Comparison of ENCODE assay signal across 12 cellular contexts in the genomic region with DNA sequence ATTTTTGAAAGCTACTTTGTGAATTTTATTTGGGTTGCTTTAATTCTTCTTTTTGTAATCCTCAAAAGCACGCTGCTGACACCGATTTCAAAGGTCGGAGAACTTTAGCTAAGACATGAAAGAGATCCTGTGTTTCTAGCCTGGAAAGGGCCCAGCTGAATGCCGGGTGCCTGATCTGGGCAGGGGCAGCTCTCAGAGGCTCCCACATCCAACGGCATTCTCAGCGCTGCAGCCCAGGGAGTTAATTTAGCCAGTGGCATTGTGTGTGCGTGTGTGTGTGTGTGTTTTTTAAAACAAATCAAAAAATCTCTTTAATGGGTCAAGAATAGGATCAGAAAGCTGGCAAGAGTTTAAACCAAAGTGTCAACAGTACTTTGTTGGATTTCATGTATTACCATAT. TPM values are rescaled to one million over a fixed set of nuclear protein-coding genes. Genes with fewer than 3 reads are reported as not detected.
DNase-seq lines count a peak whose midpoint lies in the region; ATAC-seq and TF ChIP-seq lines count a peak whose summit lies in the region.
"Had no signal": no experiment of that assay in that cellular context is flagged by ENCODE, and none has a peak within 500 bp of the region (broad histone marks: within the 10 kb centered on the region; RNA-seq: fewer than 3 reads in every experiment).

No MANE protein-coding gene starts in this region.

- CTCF ChIA-PET in GM10248 (lab: Yijun Ruan, JAX), result interaction anchor here (0.9 kb wide), 1 partner anchor 26 kb away, joined by 3 read pairs; no protein-coding TSS in a partner anchor

- H3K27me3 Mint-ChIP-seq in glutamatergic neuron (ENCODE audit: unreplicated experiment) (peaks cover 11% of the 10 kb centered on the region), progenitor cell of endocrine pancreas (no peaks in the 10 kb centered on the region)

- no peaks in the 10 kb centered on the region for H3K36me3 Mint-ChIP-seq in glutamatergic neuron (ENCODE audit: unreplicated experiment)
- peaks cover 18% of the 10 kb centered on the region for H3K36me3 Mint-ChIP-seq in progenitor cell of endocrine pancreas (ENCODE audit: insufficient read depth)
- H3K36me3 Mint-ChIP-seq: activated naive CD4-positive, alpha-beta T cell treated with anti-CD3 and anti-CD28 coated beads, Interleukin-2, amount 50 U/mL, for 72 hours; CD8-positive, alpha-beta memory T cell had no signal

- DNase-seq in NCI-H2227 treated with DMSO at 0.1 percent for 48 hours (lab: John Stamatoyannopoulos, UW) (peak; percentile 8), anterior cingulate cortex (lab: John Stamatoyannopoulos, UW) (peak in 47 of 58 donors; percentile 20 to 83 (median 50)), glutamatergic neuron (no peak), progenitor cell of endocrine pancreas (ENCODE audit: low spot score, unreplicated experiment) (no peak), GM10248 (ENCODE audit: extremely low spot score) (no peak), NCI-H2171 treated with DMSO at 0.1 percent for 48 hours (lab: John Stamatoyannopoulos, UW) (no peak)
- DNase-seq: CD8-positive, alpha-beta memory T cell had no signal

- H3K4me1 Mint-ChIP-seq in glutamatergic neuron (ENCODE audit: low read depth, unreplicated experiment) (peaks cover 64% of the 10 kb centered on the region), progenitor cell of endocrine pancreas (ENCODE audit: low read depth) (peaks cover 72% of the 10 kb centered on the region)
- H3K4me1 Mint-ChIP-seq: CD8-positive, alpha-beta memory T cell had no signal

- POLR2A ChIA-PET in GM10248 (lab: Yijun Ruan, JAX), result no interaction called here

- peak overlapping the region; percentile 59 for H3K4me3 Mint-ChIP-seq in glutamatergic neuron (ENCODE audit: unreplicated experiment)
- peak overlapping the region; percentile 62 for H3K4me3 Mint-ChIP-seq in progenitor cell of endocrine pancreas (ENCODE audit: low read depth)
- H3K4me3 Mint-ChIP-seq: CD8-positive, alpha-beta memory T cell had no signal

- ATAC-seq in GM18520 (IDR thresholded peaks at IDR 0.05; ENCODE audit: unreplicated experiment) (no peak), GM18873 (IDR thresholded peaks at IDR 0.05; ENCODE audit: low FRiP score, unreplicated experiment) (no peak)
- ATAC-seq: activated naive CD4-positive, alpha-beta T cell treated with anti-CD3 and anti-CD28 coated beads, Interleukin-2, amount 50 U/mL, for 72 hours had no signal

- TF ChIP-seq CTCF in glutamatergic neuron (IDR thresholded peaks at IDR 0.05; ENCODE audit: partially characterized antibody, unreplicated experiment) (no peak), progenitor cell of endocrine pancreas (IDR thresholded peaks at IDR 0.05; ENCODE audit: unreplicated experiment) (no peak), GM10248 (IDR thresholded peaks at IDR 0.05; ENCODE audit: control extremely low read depth, extremely low read depth, low read depth, missing control alignments) (no peak)

- H3K27ac Mint-ChIP-seq in glutamatergic neuron (ENCODE audit: unreplicated experiment), result peak overlapping the region; percentile 74
- H3K27ac Mint-ChIP-seq in progenitor cell of endocrine pancreas, result peak overlapping the region; percentile 95
- H3K27ac Mint-ChIP-seq: activated naive CD4-positive, alpha-beta T cell treated with anti-CD3 and anti-CD28 coated beads, Interleukin-2, amount 50 U/mL, for 72 hours; CD8-positive, alpha-beta memory T cell had no signal

- H3K9me3 Mint-ChIP-seq in glutamatergic neuron (ENCODE audit: unreplicated experiment) (peaks cover 12% of the 10 kb centered on the region), progenitor cell of endocrine pancreas (ENCODE audit: low read depth) (no peaks in the 10 kb centered on the region)
- H3K9me3 Mint-ChIP-seq: activated naive CD4-positive, alpha-beta T cell treated with anti-CD3 and anti-CD28 coated beads, Interleukin-2, amount 50 U/mL, for 72 hours; CD8-positive, alpha-beta memory T cell had no signal

RNA-seq across cellular contexts. Expression of a gene that starts 6.5 kb away (rescaled TPM):
- total RNA-seq in glutamatergic neuron (ENCODE audit: unreplicated experiment), result 497 TPM
- 617 and 649 TPM in 2 replicates for total RNA-seq in progenitor cell of endocrine pancreas
- total RNA-seq: activated naive CD4-positive, alpha-beta T cell treated with anti-CD3 and anti-CD28 coated beads, Interleukin-2, amount 50 U/mL, for 72 hours; CD8-positive, alpha-beta memory T cell had no signal

RNA-seq across cellular contexts. Expression of a gene that starts 56.7 kb away (rescaled TPM):
- total RNA-seq in glutamatergic neuron (ENCODE audit: unreplicated experiment) (not detected), progenitor cell of endocrine pancreas (not detected in 2 replicates)
- total RNA-seq: activated naive CD4-positive, alpha-beta T cell treated with anti-CD3 and anti-CD28 coated beads, Interleukin-2, amount 50 U/mL, for 72 hours; CD8-positive, alpha-beta memory T cell; lung microvascular endothelial cell; right cardiac atrium had no signal

Comparison
In these comparisons a context has a peak if more than half of its experiments do, and no peak if none do; other contexts are left out.
1. DNase-seq: peak in NCI-H2227 treated with DMSO at 0.1 percent for 48 hours (single experiment) and anterior cingulate cortex (47 of 58); none in glutamatergic neuron (single experiment), progenitor cell of endocrine pancreas (single experiment), GM10248 (single experiment) and NCI-H2171 treated with DMSO at 0.1 percent for 48 hours (single experiment).